In the genomic region with DNA sequence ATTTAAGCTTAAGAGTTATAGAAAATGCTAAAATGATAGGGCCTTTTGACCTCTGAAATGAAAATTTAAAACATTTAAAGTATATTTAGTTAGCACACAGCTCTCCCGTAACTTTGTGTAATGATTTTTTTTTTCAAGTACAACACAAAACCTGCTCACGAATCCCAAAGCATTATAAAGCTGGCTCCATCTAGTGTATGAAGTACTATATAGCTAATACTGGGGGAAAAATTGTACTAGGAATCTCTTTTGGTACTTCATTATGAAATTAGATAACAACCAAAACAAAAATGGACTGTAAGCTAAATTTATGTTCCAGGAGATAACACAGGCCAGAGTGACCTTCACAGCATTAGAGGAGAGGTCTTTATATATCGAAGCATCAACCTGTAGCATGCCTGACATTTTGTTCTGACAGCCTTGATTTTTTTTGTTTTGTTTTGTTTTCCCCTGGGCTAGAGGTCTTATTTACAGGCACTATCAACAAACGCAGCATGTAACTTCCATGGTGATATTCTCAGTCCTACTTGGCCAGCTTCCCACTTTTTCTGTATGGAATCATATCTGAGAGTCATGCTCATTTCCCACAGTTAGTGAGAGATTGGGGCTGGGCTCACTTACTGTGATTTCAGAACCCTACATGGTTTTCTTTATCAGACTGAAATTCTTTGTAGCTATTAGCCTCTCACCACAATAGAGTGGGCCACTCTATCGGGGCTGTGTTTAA, we compare ENCODE assay signal across 9 cellular contexts.
DNase-seq lines count a peak whose midpoint lies in the region; TF ChIP-seq lines count a peak whose summit lies in the region.
"Had no signal": no experiment of that assay in that cellular context is flagged by ENCODE, and none has a peak within 500 bp of the region (broad histone marks: within the 10 kb centered on the region; RNA-seq: fewer than 3 reads in every experiment).

No MANE protein-coding gene starts in this region.

- H3K4me3 ChIP-seq in BE2C (ENCODE audit: low read depth, low read length) = peak overlapping the region; percentile 27
- peak overlapping the region in 13 of 59 donors; percentile 8 to 47 (median 19) for H3K4me3 ChIP-seq in dorsolateral prefrontal cortex

- no peaks in the 10 kb centered on the region for H3K9me3 ChIP-seq in BE2C

- TF ChIP-seq CTCF in BE2C (IDR thresholded peaks at IDR 0.05; ENCODE audit: low read depth, low read length) (peak; percentile 61), dorsolateral prefrontal cortex (IDR thresholded peaks at IDR 0.05 in 54 of 56, conservative IDR thresholded peaks at IDR 0.05 in 2 of 56; ENCODE audit: low read depth in 1 of 56, partially characterized antibody in 56 of 56) (peak; percentile 31 to 81 (median 60)), mesothelial cell of epicardium (IDR thresholded peaks at IDR 0.05; ENCODE audit: unreplicated experiment) (no peak)

- peaks cover 1% of the 10 kb centered on the region for H3K27me3 Mint-ChIP-seq in mesothelial cell of epicardium (ENCODE audit: low read depth)
- H3K27me3 Mint-ChIP-seq in activated T-helper 1 cell treated with anti-CD3 and anti-CD28 coated beads, Interleukin-12 subunit alpha, Interleukin-12 subunit beta, Interleukin-2, Interleukin-4 antibody, amounts not matched to agents 30 ng/mL and 10 ng/mL and 1 ng/mL, durations not matched to agents 14 hours and 24 hours and 36 hours (ENCODE audit: insufficient read depth) = no peaks in the 10 kb centered on the region

- no peaks in the 10 kb centered on the region for H3K27me3 ChIP-seq in BE2C
- no peaks in the 10 kb centered on the region for H3K27me3 ChIP-seq in dorsolateral prefrontal cortex

- no peaks in the 10 kb centered on the region for H3K36me3 Mint-ChIP-seq in mesothelial cell of epicardium
- no peaks in the 10 kb centered on the region for H3K36me3 Mint-ChIP-seq in activated T-helper 1 cell treated with anti-CD3 and anti-CD28 coated beads, Interleukin-12 subunit alpha, Interleukin-12 subunit beta, Interleukin-2, Interleukin-4 antibody, amounts not matched to agents 30 ng/mL and 10 ng/mL and 1 ng/mL, durations not matched to agents 14 hours and 24 hours and 36 hours (ENCODE audit: low read depth)
- H3K36me3 Mint-ChIP-seq: naive B cell had no signal

- peaks cover 13% of the 10 kb centered on the region for H3K4me1 Mint-ChIP-seq in mesothelial cell of epicardium
- H3K4me1 Mint-ChIP-seq in activated T-helper 1 cell treated with anti-CD3 and anti-CD28 coated beads, Interleukin-12 subunit alpha, Interleukin-12 subunit beta, Interleukin-2, Interleukin-4 antibody, amounts not matched to agents 30 ng/mL and 10 ng/mL and 1 ng/mL, durations not matched to agents 14 hours and 24 hours and 36 hours (ENCODE audit: low read depth) = no peaks in the 10 kb centered on the region
- H3K4me1 Mint-ChIP-seq: naive B cell had no signal

- H3K4me3 Mint-ChIP-seq in mesothelial cell of epicardium = no peak overlapping the region
- H3K4me3 Mint-ChIP-seq in activated T-helper 1 cell treated with anti-CD3 and anti-CD28 coated beads, Interleukin-12 subunit alpha, Interleukin-12 subunit beta, Interleukin-2, Interleukin-4 antibody, amounts not matched to agents 30 ng/mL and 10 ng/mL and 1 ng/mL, durations not matched to agents 14 hours and 24 hours and 36 hours = no peak overlapping the region
- H3K4me3 Mint-ChIP-seq: naive B cell had no signal

- H3K27ac ChIP-seq in dorsolateral prefrontal cortex = peak overlapping the region in 45 of 59 donors; percentile 1 to 79 (median 50)

- peaks cover 3% of the 10 kb centered on the region; the same call in 1 of the 2 replicates for H3K4me1 ChIP-seq in BE2C

- peak overlapping the region; percentile 31 for H3K27ac Mint-ChIP-seq in mesothelial cell of epicardium
- no peak overlapping the region for H3K27ac Mint-ChIP-seq in activated T-helper 1 cell treated with anti-CD3 and anti-CD28 coated beads, Interleukin-12 subunit alpha, Interleukin-12 subunit beta, Interleukin-2, Interleukin-4 antibody, amounts not matched to agents 30 ng/mL and 10 ng/mL and 1 ng/mL, durations not matched to agents 14 hours and 24 hours and 36 hours
- H3K27ac Mint-ChIP-seq: naive B cell had no signal

- intact Hi-C loops in dorsolateral prefrontal cortex (cut with DNase I) = loop anchor here in 1 of 2 donors (2.0 to 5.0 kb wide), 2 partner anchors 63 to 165 kb away; no protein-coding TSS in a partner anchor
- intact Hi-C loops in activated T-helper 1 cell treated with anti-CD3 and anti-CD28 coated beads, Interleukin-12 subunit alpha, Interleukin-12 subunit beta, Interleukin-2, Interleukin-4 antibody, amounts not matched to agents 30 ng/mL and 10 ng/mL and 1 ng/mL, durations not matched to agents 14 hours and 24 hours and 36 hours (cut with micrococcal nuclease) = no loop called here

- no peaks in the 10 kb centered on the region for H3K36me3 ChIP-seq in BE2C

- peak; percentile 35 for DNase-seq in BE2C
- peak; percentile 1 for DNase-seq in NCI-H446 treated with DMSO at 0.1 percent for 48 hours (lab: John Stamatoyannopoulos, UW)
- no peak for DNase-seq in dorsolateral prefrontal cortex
- no peak for DNase-seq in mesothelial cell of epicardium (ENCODE audit: low spot score in 2 of 2, unreplicated experiment in 2 of 2)
- DNase-seq in activated T-helper 1 cell treated with anti-CD3 and anti-CD28 coated beads, Interleukin-12 subunit alpha, Interleukin-12 subunit beta, Interleukin-2, Interleukin-4 antibody, amounts not matched to agents 30 ng/mL and 10 ng/mL and 1 ng/mL, durations not matched to agents 14 hours and 24 hours and 36 hours (ENCODE audit: low spot score) = no peak
- DNase-seq in NCI-H524 treated with DMSO at 0.1 percent for 48 hours (lab: John Stamatoyannopoulos, UW) = no peak
- no peak for DNase-seq in activated CD4-positive, CD25-positive, alpha-beta regulatory T cell (lab: John Stamatoyannopoulos, UW)
- DNase-seq in NCI-H1105 treated with DMSO at 0.1 percent for 48 hours (lab: John Stamatoyannopoulos, UW) = no peak
- DNase-seq: naive B cell had no signal

- H3K9me3 Mint-ChIP-seq in mesothelial cell of epicardium = no peaks in the 10 kb centered on the region
- H3K9me3 Mint-ChIP-seq in activated T-helper 1 cell treated with anti-CD3 and anti-CD28 coated beads, Interleukin-12 subunit alpha, Interleukin-12 subunit beta, Interleukin-2, Interleukin-4 antibody, amounts not matched to agents 30 ng/mL and 10 ng/mL and 1 ng/mL, durations not matched to agents 14 hours and 24 hours and 36 hours = no peaks in the 10 kb centered on the region
- H3K9me3 Mint-ChIP-seq: naive B cell had no signal

Comparison
In these comparisons a context has a peak if more than half of its experiments do, and no peak if none do; other contexts are left out.
1. DNase-seq: peak in BE2C (single experiment) and NCI-H446 treated with DMSO at 0.1 percent for 48 hours (single experiment); none in dorsolateral prefrontal cortex (0 of 10), mesothelial cell of epicardium (0 of 2), activated T-helper 1 cell treated with anti-CD3 and anti-CD28 coated beads, Interleukin-12 subunit alpha, Interleukin-12 subunit beta, Interleukin-2, Interleukin-4 antibody, amounts not matched to agents 30 ng/mL and 10 ng/mL and 1 ng/mL, durations not matched to agents 14 hours and 24 hours and 36 hours (single experiment), NCI-H524 treated with DMSO at 0.1 percent for 48 hours (single experiment), activated CD4-positive, CD25-positive, alpha-beta regulatory T cell (0 of 4) and NCI-H1105 treated with DMSO at 0.1 percent for 48 hours (single experiment).